ENCODE assay signal across 7 cellular contexts in genomic region chr12:26775991-26776390, GRCh38. TPM values are rescaled to one million over a fixed set of nuclear protein-coding genes. Genes with fewer than 3 reads are reported as not detected.
A peak's percentile ranks its signal among the peaks of the same experiment; 100 is the strongest.
DNase-seq lines count a peak whose midpoint lies in the region; ATAC-seq, FAIRE-seq and TF ChIP-seq lines count a peak whose summit lies in the region.
"Not testable (repeated sequence)": the region's sequence is repeated elsewhere in the genome, so short reads cannot be mapped to it uniquely, and the experiment has no call there.

No MANE protein-coding gene starts in this region.

- H3K4me3 ChIP-seq in mammary epithelial cell (replicated peaks in 1 of 3; ENCODE audit: insufficient read depth in 1 of 3, low read depth in 2 of 3, low read length in 3 of 3); fibroblast of mammary gland (ENCODE audit: control insufficient read depth, low read depth, low read length); HepG2 (replicated peaks in 1 of 3; ENCODE audit: insufficient read depth in 1 of 3, low read depth in 2 of 3, low read length in 3 of 3): not testable (repeated sequence)

- not testable (repeated sequence) for FAIRE-seq in HepG2 (lab: Jason Lieb, UNC)

- not testable (repeated sequence) for H2AFZ ChIP-seq in mammary epithelial cell (ENCODE audit: low read depth, low read length); HepG2 (ENCODE audit: low read length)

- not testable (repeated sequence) for TF ChIP-seq CTCF in mammary epithelial cell (conservative IDR thresholded peaks at IDR 0.05 in 1 of 2, IDR thresholded peaks at IDR 0.05 in 1 of 2; ENCODE audit: extremely low read depth in 1 of 2, insufficient read depth in 1 of 2, low read depth in 1 of 2, low read length in 2 of 2); fibroblast of mammary gland (conservative IDR thresholded peaks at IDR 0.05; ENCODE audit: control insufficient read depth, insufficient read depth, low read depth, low read length); HepG2 (CRISPR knock-in tag; IDR thresholded peaks at IDR 0.05)

- peaks cover 11% of the 10 kb centered on the region for H3K9me3 ChIP-seq in mammary epithelial cell (replicated peaks; ENCODE audit: insufficient read depth, low read length)
- H3K9me3 ChIP-seq in HepG2 (ENCODE audit: low read length): not testable (repeated sequence)

- peak; percentile 25 for DNase-seq in DMS53 treated with DMSO at 0.1 percent for 48 hours (lab: John Stamatoyannopoulos, UW; ENCODE audit: unreplicated experiment)
- DNase-seq in ELR (ENCODE audit: low read depth): peak; percentile 42
- DNase-seq in NCI-H226: peak; percentile 17
- DNase-seq in amniotic epithelial cell (ENCODE audit: low read depth): peak; percentile 43
- DNase-seq in mammary epithelial cell: peak; percentile 14
- DNase-seq in fibroblast of mammary gland (ENCODE audit: low read depth): peak; percentile 23
- DNase-seq in HepG2 (ENCODE audit: low spot score): peak; percentile 54

- BruUV-seq in mammary epithelial cell (replicated peaks; lab: Mats Ljungman, UMichigan); HepG2 (replicated peaks; lab: Mats Ljungman, UMichigan): not testable (repeated sequence)

- H4K20me1 ChIP-seq in mammary epithelial cell (ENCODE audit: insufficient read depth, low read length); HepG2 (ENCODE audit: insufficient read depth, low read length): not testable (repeated sequence)

- not testable (repeated sequence) for ATAC-seq in HepG2

- not testable (repeated sequence) for H3K4me2 ChIP-seq in mammary epithelial cell (ENCODE audit: insufficient read depth, low read depth, low read length); HepG2 (ENCODE audit: low read depth, low read length)

- CTCF ChIA-PET in mammary epithelial cell (lab: Charles Lee; ENCODE audit: low non-redundant PET); HepG2 (lab: Yijun Ruan, JAX; ENCODE audit: low intra/inter-chr PET ratio, low total read pairs): not testable (repeated sequence)

- H3K9ac ChIP-seq in mammary epithelial cell (ENCODE audit: insufficient read depth, low read length); HepG2 (ENCODE audit: insufficient read depth, low read depth, low read length): not testable (repeated sequence)

- H3K79me2 ChIP-seq in mammary epithelial cell (ENCODE audit: insufficient read depth, low read length): not testable (repeated sequence)
- peaks cover 39% of the 10 kb centered on the region for H3K79me2 ChIP-seq in HepG2 (ENCODE audit: insufficient read depth, low read length)

- not testable (repeated sequence) for TF ChIP-seq EP300 in HepG2 (IDR thresholded peaks at IDR 0.05; ENCODE audit: low read depth in 2 of 2, low read length in 2 of 2); HepG2 (CRISPR knock-in tag; IDR thresholded peaks at IDR 0.05; ENCODE audit: borderline replicate concordance)

- dilution Hi-C loops in mammary epithelial cell (cut with HindIII; ENCODE audit: low sequenced_read_pairs): not testable (repeated sequence)

- intact Hi-C loops in mammary epithelial cell (cut with micrococcal nuclease): loop anchor here (10.0 kb wide), 1 partner anchor 361 kb away; no protein-coding TSS in a partner anchor
- intact Hi-C loops in HepG2 (cut with micrococcal nuclease; ENCODE audit: unreplicated experiment): loop anchor here (10.0 kb wide), 1 partner anchor 109 kb away; no protein-coding TSS in a partner anchor

- not testable (repeated sequence) for TF ChIP-seq POLR2A in HepG2 (IDR thresholded peaks at IDR 0.05; ENCODE audit: insufficient read depth in 1 of 2, low read depth in 2 of 2, low read length in 2 of 2)

- H3K27ac ChIP-seq in mammary epithelial cell (ENCODE audit: insufficient read depth, low read depth, low read length); HepG2 (ENCODE audit: extremely low read length, insufficient read depth, low read length): not testable (repeated sequence)

- not testable (repeated sequence) for TF ChIP-seq RAD21 in HepG2 (CRISPR knock-in tag; IDR thresholded peaks at IDR 0.05)

- not testable (repeated sequence) for H3K4me1 ChIP-seq in mammary epithelial cell (ENCODE audit: insufficient read depth, low read length)
- peaks cover 62% of the 10 kb centered on the region for H3K4me1 ChIP-seq in HepG2 (ENCODE audit: insufficient read depth, low read length)

- POLR2A ChIA-PET in HepG2 (lab: Yijun Ruan, JAX): interaction anchor here (0.9 to 3.1 kb wide), 4 partner anchors 31 to 57 kb away, joined by 3 to 13 read pairs (median 6); partner anchors contain the start of gene ITPR2

- H3K27me3 ChIP-seq in mammary epithelial cell (ENCODE audit: insufficient read depth, low read length); HepG2 (ENCODE audit: control insufficient read depth in 1 of 2, insufficient read depth in 2 of 2, low read length in 2 of 2): not testable (repeated sequence)

- WGBS in mammary epithelial cell (ENCODE audit: low coverage, missing lambda C conversion rate): 97% methylated on average over 3 of the region's 3 CpGs
- 93% methylated on average over 3 of the region's 3 CpGs for whole genome bisulfite sequencing in HepG2 (ENCODE audit: low lambda C conversion rate)

- not testable (repeated sequence) for H3K36me3 ChIP-seq in mammary epithelial cell (ENCODE audit: insufficient read depth, low read length)
- H3K36me3 ChIP-seq in HepG2 (replicated peaks in 1 of 2; ENCODE audit: control insufficient read depth in 1 of 2, insufficient read depth in 2 of 2, low read length in 2 of 2): peaks cover 12 to 34% of the 10 kb centered on the region in 2 experiments

- in situ Hi-C loops in mammary epithelial cell (cut with MboI; ENCODE audit: low sequenced_read_pairs in 2 of 2); HepG2 (cut with HindIII; ENCODE audit: extremely low pct_ligation_motif_present, low pct_unique_long_range_greater_than_20kb): not testable (repeated sequence)

TF ChIP-seq in HepG2, 621 proteins besides CTCF, POLR2A, EP300 and RAD21:
- peak; percentile 56; the same call in 1 of the 2 replicates for TF ChIP-seq FOSL2 (CRISPR knock-in tag; IDR thresholded peaks at IDR 0.05)
- TF ChIP-seq FOXA1 (IDR thresholded peaks at IDR 0.05): not testable (repeated sequence)
- 0 out of 2 replicates have a peak, but pooled peaks have one; percentile 36 for TF ChIP-seq FOXA1 (CRISPR knock-in tag; IDR thresholded peaks at IDR 0.05)
- peak; percentile 20; the same call in 1 of the 2 replicates for TF ChIP-seq GATAD2A (CRISPR knock-in tag; IDR thresholded peaks at IDR 0.05)
TF ChIP-seq in HepG2: peak in this region for 3; not testable (repeated sequence) for 618.

RNA-seq across cellular contexts. Expression of gene ITPR2, which starts 57.0 kb away (rescaled TPM):
- 10 to 100 TPM; 20.5 to 25.6 TPM for total RNA-seq in mammary epithelial cell
- 4.2 TPM for polyA plus RNA-seq in mammary epithelial cell
- 98.6 TPM for polyA minus RNA-seq in mammary epithelial cell
- 77.6 and 81.9 TPM in 2 replicates for total RNA-seq in HepG2 (2016; rRNA removed; fragmentation: Illumina TruSeq; extraction: Trizol)
- 59.0 and 66.4 TPM in 2 replicates for total RNA-seq in HepG2 (2016; cell fraction: cytosol; rRNA removed; fragmentation: Illumina TruSeq; extraction: Trizol; ENCODE audit: low read depth)
- total RNA-seq in HepG2 (2016; cell fraction: insoluble cytoplasmic fraction; rRNA removed; fragmentation: Illumina TruSeq; extraction: Trizol): 71.0 and 73.8 TPM in 2 replicates
- 62.7 and 81.8 TPM in 2 replicates for total RNA-seq in HepG2 (2016; cell fraction: membrane; rRNA removed; fragmentation: Illumina TruSeq; extraction: Trizol)
- total RNA-seq in HepG2 (2016; cell fraction: nucleus; rRNA removed; fragmentation: Illumina TruSeq; extraction: Trizol): 194 and 200 TPM in 2 replicates
- polyA plus RNA-seq in HepG2 (2011; rRNA removed): 24.6 and 31.9 TPM in 2 replicates
- 13.5 and 20.5 TPM in 2 replicates for polyA plus RNA-seq in HepG2 (2011; cell fraction: cytosol; rRNA removed)
- polyA plus RNA-seq in HepG2 (2011; cell fraction: nucleus; rRNA removed): 39.1 and 45.5 TPM in 2 replicates
- polyA plus RNA-seq in HepG2 (2012): 36.3 and 47.9 TPM in 2 replicates
- 1.3 TPM in 2 replicates for polyA plus RNA-seq in HepG2 (2016; cell fraction: cytosol; fragmentation: Illumina TruSeq; extraction: Trizol; ENCODE audit: low read depth)
- polyA plus RNA-seq in HepG2 (2016; cell fraction: insoluble cytoplasmic fraction; fragmentation: Illumina TruSeq; extraction: Trizol; ENCODE audit: low read depth): 25.7 and 26.0 TPM in 2 replicates
- polyA plus RNA-seq in HepG2 (2016; cell fraction: membrane; fragmentation: Illumina TruSeq; extraction: Trizol; ENCODE audit: low read depth): 2.3 and 2.9 TPM in 2 replicates
- 31.0 and 34.9 TPM in 2 replicates for polyA plus RNA-seq in HepG2 (2016; cell fraction: nucleus; fragmentation: Illumina TruSeq; extraction: Trizol; ENCODE audit: insufficient read depth, low read depth)
- polyA minus RNA-seq in HepG2 (2011; rRNA and poly(A)+ RNA removed; ENCODE audit: low replicate concordance): 18.0 and 90.0 TPM in 2 replicates
- polyA minus RNA-seq in HepG2 (2011; cell fraction: cytosol; rRNA and poly(A)+ RNA removed): 91.7 and 111 TPM in 2 replicates
- 640 and 673 TPM in 2 replicates for polyA minus RNA-seq in HepG2 (2011; cell fraction: nucleus; rRNA and poly(A)+ RNA removed)
